ENCODE assay signal across 2 cellular contexts in the genomic region with DNA sequence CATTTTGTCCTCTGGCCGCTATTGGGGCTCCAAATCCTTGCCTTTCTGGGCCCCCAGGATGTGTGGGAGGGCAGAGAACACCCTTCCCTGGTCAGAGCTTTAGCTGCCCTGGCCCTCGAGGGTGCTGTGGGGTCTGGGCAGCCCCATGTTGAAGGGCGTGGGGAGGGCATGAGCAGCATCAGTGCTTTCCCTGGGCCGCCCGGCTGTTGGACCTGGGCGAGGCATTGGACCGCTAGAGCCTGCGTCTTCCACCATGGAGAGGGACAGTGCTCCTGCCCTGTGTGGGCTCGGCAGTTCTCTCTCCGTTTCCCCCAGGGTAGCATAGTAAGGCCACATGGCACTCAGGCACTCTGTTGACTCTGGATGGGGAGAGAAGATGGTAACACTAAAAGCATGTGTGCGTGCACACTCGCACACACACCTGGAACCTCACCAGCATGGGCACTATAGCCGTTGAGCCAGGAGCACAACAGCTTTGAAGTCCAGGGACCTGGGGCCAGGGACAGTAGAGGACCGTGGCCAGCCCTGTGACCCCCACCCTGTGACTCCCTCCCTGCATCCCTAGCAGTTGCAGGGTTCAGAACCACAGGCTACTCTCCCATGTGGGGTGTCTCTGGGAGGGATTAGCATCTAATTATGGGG.
TF ChIP-seq lines count a peak whose summit lies in the region.

No MANE protein-coding gene starts in this region.

TF ChIP-seq in H1, 55 proteins besides CTCF, POLR2A, EP300 and RAD21 (continues in another document):
- no peak for TF ChIP-seq CREB1 (IDR thresholded peaks at IDR 0.05)
- TF ChIP-seq SIN3A (conservative IDR thresholded peaks at IDR 0.05 in 1 of 2, IDR thresholded peaks at IDR 0.05 in 1 of 2; ENCODE audit: low read depth in 1 of 2, low read length in 2 of 2): no peak
- no peak for TF ChIP-seq ZNF274 (IDR thresholded peaks at IDR 0.05; ENCODE audit: borderline replicate concordance, extremely low read depth, low read length)
- TF ChIP-seq PHF8 (conservative IDR thresholded peaks at IDR 0.05; ENCODE audit: low read depth, low read length): no peak
- TF ChIP-seq SIRT6 (IDR thresholded peaks at IDR 0.05; ENCODE audit: low read length): no peak
- no peak for TF ChIP-seq RBBP5 (IDR thresholded peaks at IDR 0.05; ENCODE audit: borderline replicate concordance, low read depth, low read length)
- TF ChIP-seq NRF1 (IDR thresholded peaks at IDR 0.05; ENCODE audit: low read depth, low read length): no peak
- TF ChIP-seq JUND (IDR thresholded peaks at IDR 0.05; ENCODE audit: low read length): no peak
- TF ChIP-seq, protein P1, sequence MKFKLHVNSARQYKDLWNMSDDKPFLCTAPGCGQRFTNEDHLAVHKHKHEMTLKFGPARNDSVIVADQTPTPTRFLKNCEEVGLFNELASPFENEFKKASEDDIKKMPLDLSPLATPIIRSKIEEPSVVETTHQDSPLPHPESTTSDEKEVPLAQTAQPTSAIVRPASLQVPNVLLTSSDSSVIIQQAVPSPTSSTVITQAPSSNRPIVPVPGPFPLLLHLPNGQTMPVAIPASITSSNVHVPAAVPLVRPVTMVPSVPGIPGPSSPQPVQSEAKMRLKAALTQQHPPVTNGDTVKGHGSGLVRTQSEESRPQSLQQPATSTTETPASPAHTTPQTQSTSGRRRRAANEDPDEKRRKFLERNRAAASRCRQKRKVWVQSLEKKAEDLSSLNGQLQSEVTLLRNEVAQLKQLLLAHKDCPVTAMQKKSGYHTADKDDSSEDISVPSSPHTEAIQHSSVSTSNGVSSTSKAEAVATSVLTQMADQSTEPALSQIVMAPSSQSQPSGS (IDR thresholded peaks at IDR 0.05; ENCODE audit: low read length): no peak
- TF ChIP-seq, protein P2, sequence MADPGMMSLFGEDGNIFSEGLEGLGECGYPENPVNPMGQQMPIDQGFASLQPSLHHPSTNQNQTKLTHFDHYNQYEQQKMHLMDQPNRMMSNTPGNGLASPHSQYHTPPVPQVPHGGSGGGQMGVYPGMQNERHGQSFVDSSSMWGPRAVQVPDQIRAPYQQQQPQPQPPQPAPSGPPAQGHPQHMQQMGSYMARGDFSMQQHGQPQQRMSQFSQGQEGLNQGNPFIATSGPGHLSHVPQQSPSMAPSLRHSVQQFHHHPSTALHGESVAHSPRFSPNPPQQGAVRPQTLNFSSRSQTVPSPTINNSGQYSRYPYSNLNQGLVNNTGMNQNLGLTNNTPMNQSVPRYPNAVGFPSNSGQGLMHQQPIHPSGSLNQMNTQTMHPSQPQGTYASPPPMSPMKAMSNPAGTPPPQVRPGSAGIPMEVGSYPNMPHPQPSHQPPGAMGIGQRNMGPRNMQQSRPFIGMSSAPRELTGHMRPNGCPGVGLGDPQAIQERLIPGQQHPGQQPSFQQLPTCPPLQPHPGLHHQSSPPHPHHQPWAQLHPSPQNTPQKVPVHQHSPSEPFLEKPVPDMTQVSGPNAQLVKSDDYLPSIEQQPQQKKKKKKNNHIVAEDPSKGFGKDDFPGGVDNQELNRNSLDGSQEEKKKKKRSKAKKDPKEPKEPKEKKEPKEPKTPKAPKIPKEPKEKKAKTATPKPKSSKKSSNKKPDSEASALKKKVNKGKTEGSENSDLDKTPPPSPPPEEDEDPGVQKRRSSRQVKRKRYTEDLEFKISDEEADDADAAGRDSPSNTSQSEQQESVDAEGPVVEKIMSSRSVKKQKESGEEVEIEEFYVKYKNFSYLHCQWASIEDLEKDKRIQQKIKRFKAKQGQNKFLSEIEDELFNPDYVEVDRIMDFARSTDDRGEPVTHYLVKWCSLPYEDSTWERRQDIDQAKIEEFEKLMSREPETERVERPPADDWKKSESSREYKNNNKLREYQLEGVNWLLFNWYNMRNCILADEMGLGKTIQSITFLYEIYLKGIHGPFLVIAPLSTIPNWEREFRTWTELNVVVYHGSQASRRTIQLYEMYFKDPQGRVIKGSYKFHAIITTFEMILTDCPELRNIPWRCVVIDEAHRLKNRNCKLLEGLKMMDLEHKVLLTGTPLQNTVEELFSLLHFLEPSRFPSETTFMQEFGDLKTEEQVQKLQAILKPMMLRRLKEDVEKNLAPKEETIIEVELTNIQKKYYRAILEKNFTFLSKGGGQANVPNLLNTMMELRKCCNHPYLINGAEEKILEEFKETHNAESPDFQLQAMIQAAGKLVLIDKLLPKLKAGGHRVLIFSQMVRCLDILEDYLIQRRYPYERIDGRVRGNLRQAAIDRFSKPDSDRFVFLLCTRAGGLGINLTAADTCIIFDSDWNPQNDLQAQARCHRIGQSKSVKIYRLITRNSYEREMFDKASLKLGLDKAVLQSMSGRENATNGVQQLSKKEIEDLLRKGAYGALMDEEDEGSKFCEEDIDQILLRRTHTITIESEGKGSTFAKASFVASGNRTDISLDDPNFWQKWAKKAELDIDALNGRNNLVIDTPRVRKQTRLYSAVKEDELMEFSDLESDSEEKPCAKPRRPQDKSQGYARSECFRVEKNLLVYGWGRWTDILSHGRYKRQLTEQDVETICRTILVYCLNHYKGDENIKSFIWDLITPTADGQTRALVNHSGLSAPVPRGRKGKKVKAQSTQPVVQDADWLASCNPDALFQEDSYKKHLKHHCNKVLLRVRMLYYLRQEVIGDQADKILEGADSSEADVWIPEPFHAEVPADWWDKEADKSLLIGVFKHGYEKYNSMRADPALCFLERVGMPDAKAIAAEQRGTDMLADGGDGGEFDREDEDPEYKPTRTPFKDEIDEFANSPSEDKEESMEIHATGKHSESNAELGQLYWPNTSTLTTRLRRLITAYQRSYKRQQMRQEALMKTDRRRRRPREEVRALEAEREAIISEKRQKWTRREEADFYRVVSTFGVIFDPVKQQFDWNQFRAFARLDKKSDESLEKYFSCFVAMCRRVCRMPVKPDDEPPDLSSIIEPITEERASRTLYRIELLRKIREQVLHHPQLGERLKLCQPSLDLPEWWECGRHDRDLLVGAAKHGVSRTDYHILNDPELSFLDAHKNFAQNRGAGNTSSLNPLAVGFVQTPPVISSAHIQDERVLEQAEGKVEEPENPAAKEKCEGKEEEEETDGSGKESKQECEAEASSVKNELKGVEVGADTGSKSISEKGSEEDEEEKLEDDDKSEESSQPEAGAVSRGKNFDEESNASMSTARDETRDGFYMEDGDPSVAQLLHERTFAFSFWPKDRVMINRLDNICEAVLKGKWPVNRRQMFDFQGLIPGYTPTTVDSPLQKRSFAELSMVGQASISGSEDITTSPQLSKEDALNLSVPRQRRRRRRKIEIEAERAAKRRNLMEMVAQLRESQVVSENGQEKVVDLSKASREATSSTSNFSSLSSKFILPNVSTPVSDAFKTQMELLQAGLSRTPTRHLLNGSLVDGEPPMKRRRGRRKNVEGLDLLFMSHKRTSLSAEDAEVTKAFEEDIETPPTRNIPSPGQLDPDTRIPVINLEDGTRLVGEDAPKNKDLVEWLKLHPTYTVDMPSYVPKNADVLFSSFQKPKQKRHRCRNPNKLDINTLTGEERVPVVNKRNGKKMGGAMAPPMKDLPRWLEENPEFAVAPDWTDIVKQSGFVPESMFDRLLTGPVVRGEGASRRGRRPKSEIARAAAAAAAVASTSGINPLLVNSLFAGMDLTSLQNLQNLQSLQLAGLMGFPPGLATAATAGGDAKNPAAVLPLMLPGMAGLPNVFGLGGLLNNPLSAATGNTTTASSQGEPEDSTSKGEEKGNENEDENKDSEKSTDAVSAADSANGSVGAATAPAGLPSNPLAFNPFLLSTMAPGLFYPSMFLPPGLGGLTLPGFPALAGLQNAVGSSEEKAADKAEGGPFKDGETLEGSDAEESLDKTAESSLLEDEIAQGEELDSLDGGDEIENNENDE (IDR thresholded peaks at IDR 0.05; ENCODE audit: insufficient replicate concordance, low read length): no peak
- no peak for TF ChIP-seq SP1 (IDR thresholded peaks at IDR 0.05; ENCODE audit: low read depth, low read length)
- no peak for TF ChIP-seq RXRA (IDR thresholded peaks at IDR 0.05; ENCODE audit: insufficient read depth, low read depth, low read length)
- no peak for TF ChIP-seq BCL11A (IDR thresholded peaks at IDR 0.05; ENCODE audit: low read depth in 2 of 2, low read length in 2 of 2)
- TF ChIP-seq EGR1 (IDR thresholded peaks at IDR 0.05; ENCODE audit: borderline replicate concordance, low read depth, low read length): no peak

TF ChIP-seq in SK-N-SH treated with all-trans-retinoic acid at 6 μM for 48 hours, 23 proteins besides CTCF, POLR2A, EP300 and RAD21:
- TF ChIP-seq PPARA (CRISPR knock-in tag; IDR thresholded peaks at IDR 0.05; ENCODE audit: borderline replicate concordance) (no peak), GLIS3 (CRISPR knock-in tag; IDR thresholded peaks at IDR 0.05) (no peak), ARNTL (CRISPR knock-in tag; IDR thresholded peaks at IDR 0.05; ENCODE audit: borderline replicate concordance, low read depth) (no peak)
- TF ChIP-seq, protein P3, sequence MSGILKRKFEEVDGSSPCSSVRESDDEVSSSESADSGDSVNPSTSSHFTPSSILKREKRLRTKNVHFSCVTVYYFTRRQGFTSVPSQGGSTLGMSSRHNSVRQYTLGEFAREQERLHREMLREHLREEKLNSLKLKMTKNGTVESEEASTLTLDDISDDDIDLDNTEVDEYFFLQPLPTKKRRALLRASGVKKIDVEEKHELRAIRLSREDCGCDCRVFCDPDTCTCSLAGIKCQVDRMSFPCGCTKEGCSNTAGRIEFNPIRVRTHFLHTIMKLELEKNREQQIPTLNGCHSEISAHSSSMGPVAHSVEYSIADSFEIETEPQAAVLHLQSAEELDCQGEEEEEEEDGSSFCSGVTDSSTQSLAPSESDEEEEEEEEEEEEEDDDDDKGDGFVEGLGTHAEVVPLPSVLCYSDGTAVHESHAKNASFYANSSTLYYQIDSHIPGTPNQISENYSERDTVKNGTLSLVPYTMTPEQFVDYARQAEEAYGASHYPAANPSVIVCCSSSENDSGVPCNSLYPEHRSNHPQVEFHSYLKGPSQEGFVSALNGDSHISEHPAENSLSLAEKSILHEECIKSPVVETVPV (CRISPR knock-in tag; IDR thresholded peaks at IDR 0.05): no peak
